5 cellular contexts compared by ENCODE assay signal in genomic region chr3:35437381-35437780, GRCh38.
"Had no signal": no experiment of that assay in that cellular context is flagged by ENCODE, and none has a peak within 500 bp of the region (broad histone marks: within the 10 kb centered on the region; RNA-seq: fewer than 3 reads in every experiment).

No MANE protein-coding gene starts in this region.

- H3K4me3 ChIP-seq: GM23338, K562 had no signal

- H3K4me3 Mint-ChIP-seq: GM23338, H9 had no signal

- H3K4me2 ChIP-seq: GM23338 had no signal

- H2AFZ ChIP-seq: GM23338 had no signal

- H3K27ac Mint-ChIP-seq: GM23338, H9 had no signal

- DNase-seq: H9, HCEC 1CT, IMR-90 had no signal
